Comparison of ENCODE assay signal across 14 cellular contexts in the genomic region with DNA sequence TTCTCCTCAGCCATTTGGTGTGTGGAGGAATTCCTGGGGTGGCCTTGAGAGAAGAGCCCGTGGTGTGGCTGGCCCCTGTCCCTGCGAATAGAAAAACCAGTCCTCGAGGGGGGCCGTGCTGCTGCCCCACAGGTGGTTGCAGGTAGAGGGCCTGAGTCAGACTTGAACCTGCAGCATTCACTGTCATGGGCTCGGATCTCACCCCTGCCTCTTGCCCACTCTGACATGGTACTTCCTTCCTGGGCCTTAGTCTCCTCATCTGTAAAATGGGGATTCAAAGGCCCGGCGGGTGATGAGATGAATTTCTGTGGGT. TPM values are rescaled to one million over a fixed set of nuclear protein-coding genes. Genes with fewer than 3 reads are reported as not detected.
"Had no signal": no experiment of that assay in that cellular context is flagged by ENCODE, and none has a peak within 500 bp of the region (broad histone marks: within the 10 kb centered on the region; RNA-seq: fewer than 3 reads in every experiment).

No MANE protein-coding gene starts in this region.

- H3K4me3 Mint-ChIP-seq: activated CD4-positive, alpha-beta T cell treated with anti-CD3 and anti-CD28 coated beads for 36 hours; activated CD8-positive, alpha-beta T cell treated with anti-CD3 and anti-CD28 coated beads for 36 hours; activated naive CD8-positive, alpha-beta T cell treated with anti-CD3 and anti-CD28 coated beads, Interleukin-2, amount 10 ng/mL, durations not matched to agents 7 days and 5 days; central memory CD8-positive, alpha-beta T cell had no signal

- H3K4me3 ChIP-seq: adrenal gland, ascending aorta, body of pancreas, Peyer's patch had no signal

- H3K27ac ChIP-seq: ascending aorta, body of pancreas, Peyer's patch, WERI-Rb-1 had no signal

- H3K4me1 Mint-ChIP-seq: activated CD4-positive, alpha-beta T cell treated with anti-CD3 and anti-CD28 coated beads for 36 hours; activated naive CD8-positive, alpha-beta T cell treated with anti-CD3 and anti-CD28 coated beads, Interleukin-2, amount 10 ng/mL, durations not matched to agents 7 days and 5 days had no signal

- H3K4me1 ChIP-seq: ascending aorta, Peyer's patch had no signal

- H3K27me3 ChIP-seq: adrenal gland, ascending aorta, body of pancreas, Peyer's patch had no signal

- H3K9me3 Mint-ChIP-seq: activated CD8-positive, alpha-beta T cell treated with anti-CD3 and anti-CD28 coated beads for 36 hours; activated naive CD8-positive, alpha-beta T cell treated with anti-CD3 and anti-CD28 coated beads, Interleukin-2, amount 10 ng/mL, durations not matched to agents 7 days and 5 days; central memory CD8-positive, alpha-beta T cell had no signal

- DNase-seq: NCI-H1105; NCI-H2029 treated with DMSO at 0.1 percent for 48 hours; NK-92 treated with Interleukin-12 subunit alpha and Interleukin-12 subunit beta, amount 100 ng/mL, for 24 hours; SIG-M5; T1000 had no signal

- H3K9me3 ChIP-seq: adrenal gland, body of pancreas, Peyer's patch had no signal

- H3K27ac Mint-ChIP-seq: activated CD4-positive, alpha-beta T cell treated with anti-CD3 and anti-CD28 coated beads for 36 hours; activated naive CD8-positive, alpha-beta T cell treated with anti-CD3 and anti-CD28 coated beads, Interleukin-2, amount 10 ng/mL, durations not matched to agents 7 days and 5 days had no signal

- H3K27me3 Mint-ChIP-seq: activated CD4-positive, alpha-beta T cell treated with anti-CD3 and anti-CD28 coated beads for 36 hours; activated CD8-positive, alpha-beta T cell treated with anti-CD3 and anti-CD28 coated beads for 36 hours; activated naive CD8-positive, alpha-beta T cell treated with anti-CD3 and anti-CD28 coated beads, Interleukin-2, amount 10 ng/mL, durations not matched to agents 7 days and 5 days; central memory CD8-positive, alpha-beta T cell had no signal

RNA-seq across cellular contexts. Expression of a gene that starts 58.3 kb away (rescaled TPM):
- total RNA-seq: ascending aorta had no signal
